Comparison of ENCODE assay signal across 18 cellular contexts in genomic region chr11:68012044-68012842, GRCh38. TPM values are rescaled to one million over a fixed set of nuclear protein-coding genes. Genes with fewer than 3 reads are reported as not detected.
DNase-seq lines count a peak whose midpoint lies in the region; ATAC-seq and TF ChIP-seq lines count a peak whose summit lies in the region.
"Had no signal": no experiment of that assay in that cellular context is flagged by ENCODE, and none has a peak within 500 bp of the region (broad histone marks: within the 10 kb centered on the region; RNA-seq: fewer than 3 reads in every experiment).

No MANE protein-coding gene starts in this region.

- H3K79me1 ChIP-seq in IMR-90 (ENCODE audit: low read depth in 1 of 2, low read length in 2 of 2): peaks cover 23 to 45% of the 10 kb centered on the region in 2 experiments; a peak in 3 of 4 replicates

- BruUV-seq in IMR-90 (replicated peaks; lab: Mats Ljungman, UMichigan): no TSS peak
- BruUV-seq in MCF 10A (replicated peaks; lab: Mats Ljungman, UMichigan): no TSS peak

- H3K27ac ChIP-seq in IMR-90 (ENCODE audit: insufficient read depth, low read length): peak overlapping the region; percentile 88
- H3K27ac ChIP-seq in tibial nerve: peak overlapping the region; percentile 93 to 98 (median 96)

- H3K23ac ChIP-seq in IMR-90 (ENCODE audit: low read depth, low read length): peak overlapping the region; percentile 69

- peak overlapping the region; percentile 98; the same call in 2 of the 3 replicates for H2BK15ac ChIP-seq in IMR-90 (ENCODE audit: low read depth, low read length)

- H3K4me3 Mint-ChIP-seq in MCF 10A (ENCODE audit: unreplicated experiment) (peak overlapping the region; percentile 88), mesothelial cell of epicardium (no peak overlapping the region)
- H3K4me3 Mint-ChIP-seq: CD8-positive, alpha-beta memory T cell; neural crest cell had no signal

- H3K4me1 Mint-ChIP-seq in MCF 10A (ENCODE audit: insufficient read depth, unreplicated experiment) (peaks cover 68% of the 10 kb centered on the region), mesothelial cell of epicardium (peaks cover 50% of the 10 kb centered on the region)

- peak overlapping the region; percentile 72 for H3K18ac ChIP-seq in IMR-90 (ENCODE audit: low read depth, low read length)

- H3K4me2 ChIP-seq in IMR-90 (ENCODE audit: low read depth, low read length): no peak overlapping the region; the same call in 1 of the 2 replicates

- peak overlapping the region; percentile 35 for H3K9ac ChIP-seq in IMR-90 (ENCODE audit: low read depth, low read length)

- peak overlapping the region; percentile 92 for H4K5ac ChIP-seq in IMR-90 (ENCODE audit: low read depth, low read length)

- H4K8ac ChIP-seq in IMR-90 (ENCODE audit: low read depth in 2 of 2, low read length in 2 of 2): peak overlapping the region; percentile 92 to 99

- peak overlapping the region; percentile 100 for H2AK5ac ChIP-seq in IMR-90 (ENCODE audit: low read depth, low read length)

- DNase-seq in IMR-90 (no peak), MCF 10A (ENCODE audit: unreplicated experiment) (peak; percentile 56), mesothelial cell of epicardium (ENCODE audit: low spot score in 2 of 2, unreplicated experiment in 2 of 2) (no peak), tibial nerve (ENCODE audit: low spot score in 2 of 2) (no peak), GM10248 (ENCODE audit: extremely low spot score) (no peak), NCI-H2107 treated with DMSO at 0.1 percent for 48 hours (lab: John Stamatoyannopoulos, UW; ENCODE audit: unreplicated experiment) (no peak), T-helper 2 cell (no peak)
- DNase-seq: activated CD8-positive, alpha-beta memory T cell treated with anti-CD3 and anti-CD28 coated beads for 24 hours; activated naive CD4-positive, alpha-beta T cell treated with anti-CD3 and anti-CD28 coated beads, Interleukin-2, amount 50 U/mL, for 16 hours; CD8-positive, alpha-beta memory T cell; cortex of kidney; gastrocnemius medialis; NCI-H2171 treated with DMSO at 0.1 percent for 48 hours; OCI-M1; stimulated activated CD4-positive, alpha-beta T cell treated with anti-CD3 and anti-CD28 coated beads, Interleukin-1b, Interleukin-23, amount 100 ng/mL, for 48 hours; stimulated activated naive CD4-positive, alpha-beta T cell; T-helper 9 cell had no signal

- TF ChIP-seq EP300 in tibial nerve (IDR thresholded peaks at IDR 0.05): no peak

- H3K9me1 ChIP-seq in IMR-90 (ENCODE audit: insufficient read depth, low read length): peaks cover 35% of the 10 kb centered on the region

- no peak for ATAC-seq in IMR-90 (ENCODE audit: low read depth)
- ATAC-seq: gastrocnemius medialis had no signal

- H4K20me1 ChIP-seq in IMR-90 (ENCODE audit: insufficient read depth, low read length): no peaks in the 10 kb centered on the region

- CTCF ChIA-PET in IMR-90 (lab: Yijun Ruan, JAX): no interaction called here
- CTCF ChIA-PET in MCF 10A (lab: Yijun Ruan, JAX): interaction anchor here (0.7 to 3.9 kb wide), 2 partner anchors 8 to 84 kb away, joined by 3 to 34 read pairs; no protein-coding TSS in a partner anchor
- CTCF ChIA-PET in GM10248 (lab: Yijun Ruan, JAX): no interaction called here

- WGBS in IMR-90 (ENCODE audit: extremely low coverage in 2 of 2, insufficient read length in 1 of 2), 2 experiments: 100% methylated on average over 2 of the region's 17 CpGs; no CpG with 5 or more reads in 1 of the 2 experiments
- 59 to 66% methylated on average over 15 to 17 of the region's 17 CpGs for WGBS in tibial nerve, 2 donors

- H3K27me3 ChIP-seq in IMR-90 (ENCODE audit: control insufficient read depth, insufficient read depth, low read length) (no peaks in the 10 kb centered on the region), tibial nerve (no peaks in the 10 kb centered on the region)
- H3K27me3 ChIP-seq: gastrocnemius medialis had no signal

- H3K36me3 Mint-ChIP-seq in MCF 10A (ENCODE audit: insufficient read depth, unreplicated experiment) (peaks cover 21% of the 10 kb centered on the region), mesothelial cell of epicardium (no peaks in the 10 kb centered on the region)
- H3K36me3 Mint-ChIP-seq: CD8-positive, alpha-beta memory T cell had no signal

- POLR2A ChIA-PET in IMR-90 (lab: Charles Lee; ENCODE audit: unreplicated experiment): no interaction called here
- POLR2A ChIA-PET in MCF 10A (lab: Yijun Ruan, JAX): interaction anchor here (0.7 to 4.9 kb wide), 5 partner anchors 9 to 302 kb away, joined by 4 to 59 read pairs (median 5); partner anchors contain the start of gene NDUFS8
- POLR2A ChIA-PET in GM10248 (lab: Yijun Ruan, JAX): no interaction called here

- peak overlapping the region; percentile 100 for H2AK9ac ChIP-seq in IMR-90 (replicated peaks; ENCODE audit: low read depth, low read length, poor library complexity)

- H3K9me3 ChIP-seq in IMR-90 (ENCODE audit: control insufficient read depth, insufficient read depth, low read length) (no peaks in the 10 kb centered on the region), tibial nerve (no peaks in the 10 kb centered on the region)
- H3K9me3 ChIP-seq: gastrocnemius medialis had no signal

- H3K4ac ChIP-seq in IMR-90 (ENCODE audit: low read depth, low read length): peak overlapping the region; percentile 100

- TF ChIP-seq CTCF in IMR-90 (conservative IDR thresholded peaks at IDR 0.05; ENCODE audit: low read depth, low read length) (no peak), MCF 10A (IDR thresholded peaks at IDR 0.05; ENCODE audit: unreplicated experiment) (no peak), mesothelial cell of epicardium (IDR thresholded peaks at IDR 0.05; ENCODE audit: unreplicated experiment) (no peak), tibial nerve (IDR thresholded peaks at IDR 0.05) (no peak), GM10248 (IDR thresholded peaks at IDR 0.05; ENCODE audit: control extremely low read depth, extremely low read depth, low read depth, missing control alignments) (no peak)

- H3K27me3 Mint-ChIP-seq in MCF 10A (ENCODE audit: insufficient read depth, unreplicated experiment) (no peaks in the 10 kb centered on the region), mesothelial cell of epicardium (ENCODE audit: low read depth) (no peaks in the 10 kb centered on the region)

- H3K27ac Mint-ChIP-seq in MCF 10A (ENCODE audit: low read depth, unreplicated experiment) (peak overlapping the region; percentile 89), mesothelial cell of epicardium (peak overlapping the region; percentile 98)
- H3K27ac Mint-ChIP-seq: CD8-positive, alpha-beta memory T cell had no signal

- H4K91ac ChIP-seq in IMR-90 (ENCODE audit: insufficient read depth, low read depth, low read length): peak overlapping the region; percentile 100

- H3K4me3 ChIP-seq in IMR-90 (ENCODE audit: insufficient read depth, low read depth, low read length) (no peak overlapping the region), tibial nerve (no peak overlapping the region)
- H3K4me3 ChIP-seq: gastrocnemius medialis had no signal

- dilution Hi-C loops in IMR-90 (cut with HindIII; ENCODE audit: low sequenced_read_pairs, unreplicated experiment): no loop called here

- H3K36me3 ChIP-seq in IMR-90 (ENCODE audit: control insufficient read depth, insufficient read depth, low read length) (no peaks in the 10 kb centered on the region), tibial nerve (peaks cover 0 to 12% (median 0%) of the 10 kb centered on the region in 3 donors)
- H3K36me3 ChIP-seq: gastrocnemius medialis had no signal

- peak overlapping the region; percentile 85; the same call in 1 of the 2 replicates for H3K56ac ChIP-seq in IMR-90 (ENCODE audit: extremely low read depth, insufficient read depth, low read length)

- peak overlapping the region; percentile 80 for H2AFZ ChIP-seq in IMR-90 (replicated peaks; ENCODE audit: low read length, poor library complexity)

- H2BK120ac ChIP-seq in IMR-90 (ENCODE audit: low read depth, low read length): peak overlapping the region; percentile 98

- peak overlapping the region; percentile 89 for H2BK5ac ChIP-seq in IMR-90 (ENCODE audit: low read depth, low read length, poor library complexity, severe bottlenecking)

- no peak for TF ChIP-seq RAD21 in IMR-90 (IDR thresholded peaks at IDR 0.05; ENCODE audit: low read length)

- peak overlapping the region; percentile 93 for H2BK20ac ChIP-seq in IMR-90 (ENCODE audit: low read depth, low read length)

- H3K9me3 Mint-ChIP-seq in MCF 10A (ENCODE audit: unreplicated experiment) (no peaks in the 10 kb centered on the region), mesothelial cell of epicardium (no peaks in the 10 kb centered on the region)
- H3K9me3 Mint-ChIP-seq: CD8-positive, alpha-beta memory T cell; neural crest cell had no signal

- TF ChIP-seq POLR2A in IMR-90 (IDR thresholded peaks at IDR 0.05; ENCODE audit: low read depth, low read length) (no peak), tibial nerve (IDR thresholded peaks at IDR 0.05) (no peak)

- in situ Hi-C loops in IMR-90 (cut with MboI; ENCODE audit: low sequenced_read_pairs): no loop called here

- H3K14ac ChIP-seq in IMR-90 (replicated peaks; ENCODE audit: low read depth, low read length): peak overlapping the region; percentile 98

- H3K4me1 ChIP-seq in IMR-90 (ENCODE audit: control insufficient read depth, insufficient read depth, low read length): peaks cover 47% of the 10 kb centered on the region
- peaks cover 0 to 96% (median 75%) of the 10 kb centered on the region in 4 donors for H3K4me1 ChIP-seq in tibial nerve

- intact Hi-C loops in IMR-90 (cut with micrococcal nuclease): loop anchor here (5.0 kb wide), 2 partner anchors 105 to 195 kb away; no protein-coding TSS in a partner anchor
- intact Hi-C loops in MCF 10A (cut with micrococcal nuclease): no loop called here

RNA-seq across cellular contexts. Expression of gene ALDH3B1, which starts 2.1 kb away (rescaled TPM):
- total RNA-seq in IMR-90 (2012; rRNA removed) (11.8 and 11.9 TPM in 2 replicates), MCF 10A (2022) (37.2 and 50.1 TPM in 2 replicates), mesothelial cell of epicardium (1.4 to 1.8 TPM (median 1.7 TPM) in 3 replicates), tibial nerve (100 to 1,000 TPM in 1 of 4 donors, 10 to 100 TPM in 3; 80.4 to 137 (median 91.8) TPM)
- polyA plus RNA-seq in IMR-90 (2012; rRNA removed): 22.8 and 28.5 TPM in 2 replicates
- 18.0 and 34.9 TPM in 2 replicates for polyA plus RNA-seq in IMR-90 (2012; cell fraction: cytosol; rRNA removed)
- 29.6 and 66.4 TPM in 2 replicates for polyA plus RNA-seq in IMR-90 (2012; cell fraction: nucleus; rRNA removed; ENCODE audit: low replicate concordance)

RNA-seq across cellular contexts. Expression of gene UNC93B1, which starts 8.3 kb away (rescaled TPM):
- total RNA-seq in IMR-90 (2012; rRNA removed) (10.6 and 10.9 TPM in 2 replicates), MCF 10A (2022) (14.7 and 14.9 TPM in 2 replicates), mesothelial cell of epicardium (19.0 to 23.7 TPM (median 20.4 TPM) in 3 replicates), tibial nerve (10 to 100 TPM; 43.5 to 75.9 (median 44.2) TPM)
- polyA plus RNA-seq in IMR-90 (2012; rRNA removed): 18.8 and 19.2 TPM in 2 replicates
- 10.1 and 28.4 TPM in 2 replicates for polyA plus RNA-seq in IMR-90 (2012; cell fraction: cytosol; rRNA removed)
- 48.5 and 108 TPM in 2 replicates for polyA plus RNA-seq in IMR-90 (2012; cell fraction: nucleus; rRNA removed; ENCODE audit: low replicate concordance)

RNA-seq across cellular contexts. Expression of gene NDUFS8, which starts 18.2 kb away (rescaled TPM):
- 80.0 and 85.9 TPM in 2 replicates for total RNA-seq in IMR-90 (2012; rRNA removed)
- polyA plus RNA-seq in IMR-90 (2012; rRNA removed): 131 and 165 TPM in 2 replicates
- polyA plus RNA-seq in IMR-90 (2012; cell fraction: cytosol; rRNA removed): 305 and 345 TPM in 2 replicates
- 87.1 and 239 TPM in 2 replicates for polyA plus RNA-seq in IMR-90 (2012; cell fraction: nucleus; rRNA removed; ENCODE audit: low replicate concordance)
- 211 and 229 TPM in 2 replicates for total RNA-seq in MCF 10A (2022)
- total RNA-seq in mesothelial cell of epicardium: 125 to 140 TPM (median 132 TPM) in 3 replicates
- 100 to 1,000 TPM; 143 to 205 (median 180) TPM for total RNA-seq in tibial nerve

RNA-seq across cellular contexts. Expression of gene TCIRG1, which starts 26.6 kb away (rescaled TPM):
- total RNA-seq in IMR-90 (2012; rRNA removed) (25.3 and 30.8 TPM in 2 replicates), MCF 10A (2022) (10.7 and 12.3 TPM in 2 replicates), mesothelial cell of epicardium (60.0 to 63.4 TPM (median 60.5 TPM) in 3 replicates), tibial nerve (100 to 1,000 TPM; 142 to 439 (median 183) TPM)
- 117 and 148 TPM in 2 replicates for polyA plus RNA-seq in IMR-90 (2012; rRNA removed)
- polyA plus RNA-seq in IMR-90 (2012; cell fraction: cytosol; rRNA removed): 31.2 and 68.1 TPM in 2 replicates
- polyA plus RNA-seq in IMR-90 (2012; cell fraction: nucleus; rRNA removed; ENCODE audit: low replicate concordance): 905 and 2,934 TPM in 2 replicates
